18 cellular contexts compared by ENCODE assay signal in genomic region chr1:20168547-20169491, GRCh38. TPM values are rescaled to one million over a fixed set of nuclear protein-coding genes. Genes with fewer than 3 reads are reported as not detected.
"Had no signal": no experiment of that assay in that cellular context is flagged by ENCODE, and none has a peak within 500 bp of the region (broad histone marks: within the 10 kb centered on the region; RNA-seq: fewer than 3 reads in every experiment).

No MANE protein-coding gene starts in this region.

- H3K36me3 ChIP-seq: spleen, suprapubic skin, upper lobe of left lung had no signal

- H3K27ac Mint-ChIP-seq: activated naive CD4-positive, alpha-beta T cell treated with anti-CD3 and anti-CD28 coated beads, Interleukin-2, amount 10 ng/mL, durations not matched to agents 7 days and 5 days; activated T-helper 2 cell treated with anti-CD3 and anti-CD28 coated beads, Interferon-gamma antibody, Interleukin-2, Interleukin-4, amounts not matched to agents 10 μg/mL and 5 μg/mL and 100 μg/mL, durations not matched to agents 14 hours and 24 hours and 36 hours had no signal

- H3K27ac ChIP-seq: psoas muscle, spleen, suprapubic skin, upper lobe of left lung had no signal

- H3K9me3 Mint-ChIP-seq: activated T-helper 2 cell treated with anti-CD3 and anti-CD28 coated beads, Interferon-gamma antibody, Interleukin-2, Interleukin-4, amounts not matched to agents 10 μg/mL and 5 μg/mL and 100 μg/mL, durations not matched to agents 14 hours and 24 hours and 36 hours had no signal

- H3K4me3 Mint-ChIP-seq: activated naive CD4-positive, alpha-beta T cell treated with anti-CD3 and anti-CD28 coated beads, Interleukin-2, amount 10 ng/mL, durations not matched to agents 7 days and 5 days; central memory CD8-positive, alpha-beta T cell; naive B cell had no signal

- DNase-seq: activated CD4-positive, alpha-beta T cell treated with anti-CD3 and anti-CD28 coated beads, Interleukin-2, amount 50 U/mL, for 1 hour; activated naive CD4-positive, alpha-beta T cell treated with anti-CD3 and anti-CD28 coated beads, Interleukin-2, amount 10 ng/mL, durations not matched to agents 7 days and 5 days; left cardiac atrium; naive B cell; psoas muscle; spleen; stimulated activated CD4-positive, alpha-beta T cell treated with anti-CD3 and anti-CD28 coated beads, Interleukin-2, amount 100 ng/mL, for 24 hours; stimulated activated naive CD4-positive, alpha-beta T cell; upper lobe of left lung had no signal

- H3K27me3 ChIP-seq: spleen, upper lobe of left lung had no signal

- H3K9me3 ChIP-seq: psoas muscle, suprapubic skin, upper lobe of left lung had no signal

- H3K4me3 ChIP-seq: psoas muscle, spleen, suprapubic skin, upper lobe of left lung had no signal

- H3K4me1 ChIP-seq: psoas muscle had no signal

RNA-seq across cellular contexts. Expression of gene UBXN10, which starts 17.1 kb away (rescaled TPM):
- total RNA-seq: lung microvascular endothelial cell had no signal

RNA-seq across cellular contexts. Expression of gene PLA2G2C, which starts 17.5 kb away (rescaled TPM):
- total RNA-seq: dermis microvascular lymphatic vessel endothelial cell, glomerular endothelial cell, left cardiac atrium, lung microvascular endothelial cell, psoas muscle, suprapubic skin had no signal

RNA-seq across cellular contexts. Expression of gene PLA2G2F, which starts 29.7 kb away (rescaled TPM):
- total RNA-seq: activated CD8-positive, alpha-beta memory T cell treated with anti-CD3 and anti-CD28 coated beads for 36 hours; activated T-helper 2 cell treated with anti-CD3 and anti-CD28 coated beads, Interferon-gamma antibody, Interleukin-2, Interleukin-4, amounts not matched to agents 10 μg/mL and 5 μg/mL and 100 μg/mL, durations not matched to agents 14 hours and 24 hours and 36 hours; dermis microvascular lymphatic vessel endothelial cell; glomerular endothelial cell; left cardiac atrium; lung microvascular endothelial cell; psoas muscle; sciatic nerve; spleen; T-helper 1 cell treated with Interleukin-12 subunit alpha and Interleukin-12 subunit beta and Interleukin-4 antibody, amounts not matched to agents 30 ng/mL and 1 ng/mL, for 36 hours; upper lobe of left lung had no signal

RNA-seq across cellular contexts. Expression of gene PLA2G2D, which starts 49.5 kb away (rescaled TPM):
- total RNA-seq: activated CD8-positive, alpha-beta memory T cell treated with anti-CD3 and anti-CD28 coated beads for 36 hours; dermis microvascular lymphatic vessel endothelial cell; glomerular endothelial cell; left cardiac atrium; lung microvascular endothelial cell; psoas muscle; sciatic nerve; suprapubic skin; T-helper 1 cell treated with Interleukin-12 subunit alpha and Interleukin-12 subunit beta and Interleukin-4 antibody, amounts not matched to agents 30 ng/mL and 1 ng/mL, for 36 hours had no signal
